In the genomic region with DNA sequence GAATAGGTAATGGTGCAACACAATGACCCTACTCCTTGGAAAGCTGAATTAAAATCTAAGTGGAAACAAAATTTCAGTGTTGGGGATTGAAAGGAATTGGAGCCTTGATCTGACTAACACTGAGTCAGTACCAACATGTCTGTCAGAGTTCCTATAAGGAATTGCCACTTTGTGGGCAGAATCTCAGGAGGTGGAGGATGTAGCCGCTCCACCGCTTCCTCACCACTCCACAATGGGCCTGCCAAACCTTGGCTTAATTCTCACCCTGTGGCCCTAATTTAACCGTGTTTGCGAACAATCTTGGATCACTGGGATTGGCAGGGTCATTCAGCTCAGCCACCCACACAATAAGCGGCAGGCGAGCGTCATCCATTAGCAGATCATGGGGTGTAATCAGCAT, we compare ENCODE assay signal across 27 cellular contexts. TPM values are rescaled to one million over a fixed set of nuclear protein-coding genes. Genes with fewer than 3 reads are reported as not detected.
DNase-seq lines count a peak whose midpoint lies in the region; TF ChIP-seq lines count a peak whose summit lies in the region.
"Had no signal": no experiment of that assay in that cellular context is flagged by ENCODE, and none has a peak within 500 bp of the region (broad histone marks: within the 10 kb centered on the region; RNA-seq: fewer than 3 reads in every experiment).

No MANE protein-coding gene starts in this region.

- no peak overlapping the region for H4K91ac ChIP-seq in mesenchymal stem cell (ENCODE audit: low read length)

- CTCF ChIA-PET in HEK293T (lab: Yijun Ruan, JAX): no interaction called here

- no peak overlapping the region for H2BK12ac ChIP-seq in mesenchymal stem cell (ENCODE audit: low read length in 2 of 2)

- H3K79me1 ChIP-seq in mesenchymal stem cell (replicated peaks; ENCODE audit: low read length, poor library complexity, severe bottlenecking): peaks cover 8% of the 10 kb centered on the region

- H4K8ac ChIP-seq in mesenchymal stem cell (ENCODE audit: low read length): no peak overlapping the region

- peaks cover 0 to 9% of the 10 kb centered on the region in 2 experiments for H3K36me3 ChIP-seq in mesenchymal stem cell (ENCODE audit: control insufficient read depth in 1 of 2, insufficient read depth in 2 of 2, low read depth in 1 of 2, low read length in 2 of 2)
- H3K36me3 ChIP-seq: HAP-1, left lung, SJCRH30, thoracic aorta had no signal

- POLR2A ChIA-PET in HEK293T (lab: Yijun Ruan, JAX): no interaction called here

- H3K23ac ChIP-seq in mesenchymal stem cell (ENCODE audit: low read length in 2 of 2): no peak overlapping the region

- peaks cover 0 to 8% of the 10 kb centered on the region in 2 experiments for H3K27me3 ChIP-seq in mesenchymal stem cell (ENCODE audit: control insufficient read depth in 1 of 2, insufficient read depth in 1 of 2, low read length in 2 of 2)
- H3K27me3 ChIP-seq: hepatocyte, SJCRH30 had no signal

- no peak overlapping the region for H3K14ac ChIP-seq in mesenchymal stem cell (ENCODE audit: low read length in 2 of 2)

- no peak overlapping the region for H2AFZ ChIP-seq in mesenchymal stem cell (ENCODE audit: low read depth, low read length)
- H2AFZ ChIP-seq: hepatocyte, PC-9 had no signal

- H3K4ac ChIP-seq in mesenchymal stem cell (ENCODE audit: low read depth in 1 of 2, low read length in 2 of 2): no peak overlapping the region

- no peak overlapping the region for H2BK120ac ChIP-seq in mesenchymal stem cell (ENCODE audit: low read depth, low read length)

- peak overlapping the region; percentile 44 for H3K9ac ChIP-seq in mesenchymal stem cell (ENCODE audit: low read length)

- H3K9me3 ChIP-seq in mesenchymal stem cell (ENCODE audit: control insufficient read depth, low read length): no peaks in the 10 kb centered on the region
- H3K9me3 ChIP-seq: HAP-1, left lung, SJCRH30, thoracic aorta had no signal

- H3K4me3 ChIP-seq in mesenchymal stem cell (ENCODE audit: insufficient read depth in 1 of 2, low read depth in 1 of 2, low read length in 2 of 2): peak overlapping the region in 1 of 2 experiments; percentile 39
- H3K4me3 ChIP-seq: dorsolateral prefrontal cortex, HAP-1, hepatocyte, left lung, PC-9, SJCRH30, thoracic aorta had no signal

- DNase-seq in Daoy (ENCODE audit: low read depth) (peak; percentile 71), NCI-H69 (lab: John Stamatoyannopoulos, UW) (peak; percentile 73), dermis blood vessel endothelial cell (peak; percentile 39), mesenchymal stem cell (no peak), HEK293T (ENCODE audit: extremely low spot score) (no peak), cerebellar cortex (ENCODE audit: low spot score) (no peak), SIG-M5 (lab: John Stamatoyannopoulos, UW) (no peak)
- DNase-seq in activated CD4-positive, alpha-beta T cell treated with anti-CD3 and anti-CD28 coated beads, Interleukin-2, amount 50 U/mL, for 48 hours: no peak
- DNase-seq: activated CD4-positive, CD25-positive, alpha-beta regulatory T cell treated with anti-CD3 and anti-CD28 coated beads, Interleukin-2, amount 50 U/mL, for 72 hours; activated gamma-delta T cell treated with Interleukin-2 at 50 U/mL for 16 hours; activated T-cell treated with anti-CD3 and anti-CD28 coated beads, Interleukin-2, amount 50 U/mL, for 1 hour; central memory CD4-positive, alpha-beta T cell; dorsolateral prefrontal cortex; left lung; naive thymus-derived CD4-positive, alpha-beta T cell; NCI-H446; occipital lobe; PC-9; stimulated activated CD4-positive, alpha-beta T cell treated with anti-CD3 and anti-CD28 coated beads, Interleukin-12 subunit alpha, Interleukin-12 subunit beta, amount 100 ng/mL, for 4 hours; stimulated activated CD4-positive, alpha-beta T cell treated with anti-CD3 and anti-CD28 coated beads, Interleukin-4, amount 100 ng/mL, for 24 hours; stimulated activated naive B cell treated with anti-CD40 and anti-IgM and Interleukin-4, amounts not matched to agents 10 μg/mL and 1 μg/mL and 100 μg/mL, for 72 hours; T-helper 1 cell had no signal

- H2BK15ac ChIP-seq in mesenchymal stem cell (ENCODE audit: low read depth, poor library complexity, severe bottlenecking): no peak overlapping the region

- no peaks in the 10 kb centered on the region for H3K4me1 ChIP-seq in mesenchymal stem cell (ENCODE audit: control insufficient read depth, insufficient read depth, low read depth, low read length)
- H3K4me1 ChIP-seq: HAP-1, left lung, SJCRH30 had no signal

- no peak overlapping the region for H2AK5ac ChIP-seq in mesenchymal stem cell (ENCODE audit: low read length, severe bottlenecking)

- H3K18ac ChIP-seq in mesenchymal stem cell (ENCODE audit: low read depth in 1 of 2, low read length in 2 of 2): no peak overlapping the region

- H3K27ac ChIP-seq in mesenchymal stem cell (ENCODE audit: low read length, poor library complexity, severe bottlenecking): no peak overlapping the region
- H3K27ac ChIP-seq: dorsolateral prefrontal cortex, hepatocyte, left lung, PC-9, SJCRH30, thoracic aorta had no signal

- H2BK5ac ChIP-seq in mesenchymal stem cell (ENCODE audit: low read depth, low read length, poor library complexity, severe bottlenecking): no peak overlapping the region

- H3K4me2 ChIP-seq in mesenchymal stem cell (ENCODE audit: low read length, poor library complexity, severe bottlenecking): no peak overlapping the region
- H3K4me2 ChIP-seq: hepatocyte, PC-9 had no signal

- 80% methylated on average over 7 of the region's 7 CpGs for WGBS in mesenchymal stem cell

TF ChIP-seq in HEK293T, 16 proteins besides CTCF, POLR2A, EP300 and RAD21:
- TF ChIP-seq FOXA1 (IDR thresholded peaks at IDR 0.05) (no peak), ELF4 (IDR thresholded peaks at IDR 0.05) (no peak), CTBP1 (IDR thresholded peaks at IDR 0.05; ENCODE audit: borderline replicate concordance) (no peak), SUZ12 (IDR thresholded peaks at IDR 0.05) (no peak), BHLHE40 (IDR thresholded peaks at IDR 0.05; ENCODE audit: borderline replicate concordance) (no peak), NFRKB (IDR thresholded peaks at IDR 0.05) (no peak), TARDBP (IDR thresholded peaks at IDR 0.05) (no peak), FOXM1 (IDR thresholded peaks at IDR 0.05; ENCODE audit: borderline replicate concordance) (no peak), L3MBTL2 (conservative IDR thresholded peaks at IDR 0.05) (no peak), SP1 (IDR thresholded peaks at IDR 0.05) (no peak), LEF1 (IDR thresholded peaks at IDR 0.05; ENCODE audit: borderline replicate concordance) (no peak), ZNF384 (IDR thresholded peaks at IDR 0.05) (no peak), HDGF (IDR thresholded peaks at IDR 0.05; ENCODE audit: borderline replicate concordance) (no peak)
- TF ChIP-seq, protein P1, sequence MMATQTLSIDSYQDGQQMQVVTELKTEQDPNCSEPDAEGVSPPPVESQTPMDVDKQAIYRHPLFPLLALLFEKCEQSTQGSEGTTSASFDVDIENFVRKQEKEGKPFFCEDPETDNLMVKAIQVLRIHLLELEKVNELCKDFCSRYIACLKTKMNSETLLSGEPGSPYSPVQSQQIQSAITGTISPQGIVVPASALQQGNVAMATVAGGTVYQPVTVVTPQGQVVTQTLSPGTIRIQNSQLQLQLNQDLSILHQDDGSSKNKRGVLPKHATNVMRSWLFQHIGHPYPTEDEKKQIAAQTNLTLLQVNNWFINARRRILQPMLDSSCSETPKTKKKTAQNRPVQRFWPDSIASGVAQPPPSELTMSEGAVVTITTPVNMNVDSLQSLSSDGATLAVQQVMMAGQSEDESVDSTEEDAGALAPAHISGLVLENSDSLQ (IDR thresholded peaks at IDR 0.05): no peak

RNA-seq across cellular contexts. Expression of a gene that starts 6.1 kb away (rescaled TPM):
- total RNA-seq in Daoy (2014; rRNA removed; shearing (Covaris generic)): 18.2 and 28.0 TPM in 2 replicates
- total RNA-seq in dermis blood vessel endothelial cell: 104 and 123 TPM in 2 replicates
- polyA plus RNA-seq in mesenchymal stem cell (2013, experiment 1 of 2): 115 TPM
- polyA plus RNA-seq in mesenchymal stem cell (2013, experiment 2 of 2): 119 TPM
- total RNA-seq: naive thymus-derived CD4-positive, alpha-beta T cell; PC-9 had no signal
- polyA plus RNA-seq: IgD-negative memory B cell; naive thymus-derived CD4-positive, alpha-beta T cell had no signal

Comparison
In these comparisons a context has a peak if more than half of its experiments do, and no peak if none do; other contexts are left out.
1. DNase-seq: peak in Daoy (single experiment), NCI-H69 (single experiment) and dermis blood vessel endothelial cell (single experiment); none in mesenchymal stem cell (single experiment), activated CD4-positive, alpha-beta T cell treated with anti-CD3 and anti-CD28 coated beads, Interleukin-2, amount 50 U/mL, for 48 hours (0 of 2), HEK293T (single experiment), cerebellar cortex (single experiment) and SIG-M5 (single experiment).